12 cellular contexts compared by ENCODE assay signal in genomic region chr12:108700833-108701450, GRCh38. TPM values are rescaled to one million over a fixed set of nuclear protein-coding genes. Genes with fewer than 3 reads are reported as not detected.
DNase-seq lines count a peak whose midpoint lies in the region; ATAC-seq and TF ChIP-seq lines count a peak whose summit lies in the region.
"Had no signal": no experiment of that assay in that cellular context is flagged by ENCODE, and none has a peak within 500 bp of the region (broad histone marks: within the 10 kb centered on the region; RNA-seq: fewer than 3 reads in every experiment).

No MANE protein-coding gene starts in this region.

- no peak for TF ChIP-seq EP300 in stomach (IDR thresholded peaks at IDR 0.05)

- no peak for TF ChIP-seq POLR2A in stomach (IDR thresholded peaks at IDR 0.05)

- CTCF ChIA-PET in MCF 10A (lab: Yijun Ruan, JAX) = interaction anchor here (0.6 to 2.2 kb wide), 11 partner anchors 10 to 116 kb away, joined by 3 to 7 read pairs (median 4); no protein-coding TSS in a partner anchor

- H3K4me1 ChIP-seq in lower lobe of right lung (peaks cover 55% of the 10 kb centered on the region), stomach (peaks cover 2 to 87% (median 54%) of the 10 kb centered on the region in 4 donors)
- H3K4me1 ChIP-seq: thyroid gland had no signal

- peaks cover 40% of the 10 kb centered on the region for H3K4me1 Mint-ChIP-seq in MCF 10A (ENCODE audit: insufficient read depth, unreplicated experiment)

- H3K36me3 Mint-ChIP-seq in MCF 10A (ENCODE audit: insufficient read depth, unreplicated experiment) = peaks cover 58% of the 10 kb centered on the region

- no peaks in the 10 kb centered on the region for H3K27me3 ChIP-seq in lower lobe of right lung (ENCODE audit: low read depth)
- no peaks in the 10 kb centered on the region for H3K27me3 ChIP-seq in stomach
- H3K27me3 ChIP-seq: thyroid gland had no signal

- POLR2A ChIA-PET in MCF 10A (lab: Yijun Ruan, JAX) = interaction anchor here (1.0 to 4.7 kb wide), 14 partner anchors 9 to 156 kb away, joined by 3 to 57 read pairs (median 6); partner anchors contain the start of genes CORO1C and SSH1

- 74 to 88% (median 84%) methylated on average over 10 of the region's 10 CpGs for WGBS in stomach, 5 donors

- intact Hi-C loops in MCF 10A (cut with micrococcal nuclease) (no loop called here), lower lobe of right lung (cut with DNase I) (no loop called here), stomach (cut with DNase I; ENCODE audit: low total_unique reads) (no loop called here)

- BruUV-seq in MCF 10A (replicated peaks; lab: Mats Ljungman, UMichigan) = no TSS peak

- peak; percentile 59 for DNase-seq in LNCaP clone FGC (ENCODE audit: low read depth)
- peak; percentile 96 for DNase-seq in MCF 10A (ENCODE audit: unreplicated experiment)
- no peak for DNase-seq in lower lobe of right lung
- DNase-seq in stomach = no peak
- no peak for DNase-seq in stimulated activated naive CD8-positive, alpha-beta T cell treated with anti-CD3 and anti-CD28 coated beads, Interleukin-15, Interleukin-2, amounts not matched to agents 100 U/mL and 50 U/mL, for 24 hours
- DNase-seq in midbrain (lab: John Stamatoyannopoulos, UW) = no peak
- no peak for DNase-seq in GM19238 (ENCODE audit: insufficient read length, low spot score)
- DNase-seq: activated CD4-positive, alpha-beta T cell treated with anti-CD3 and anti-CD28 coated beads, Interleukin-2, amount 50 U/mL, for 4 hours; activated naive CD4-positive, alpha-beta T cell treated with Interleukin-2 at 50 U/mL for 16 hours; COR-L47; thyroid gland had no signal

- H3K27ac Mint-ChIP-seq in MCF 10A (ENCODE audit: low read depth, unreplicated experiment) = peak overlapping the region; percentile 89

- H3K4me3 Mint-ChIP-seq in MCF 10A (ENCODE audit: unreplicated experiment) = peak overlapping the region; percentile 70

- no peaks in the 10 kb centered on the region for H3K9me3 Mint-ChIP-seq in MCF 10A (ENCODE audit: unreplicated experiment)

- H3K9me3 ChIP-seq in lower lobe of right lung (no peaks in the 10 kb centered on the region), stomach (no peaks in the 10 kb centered on the region)
- H3K9me3 ChIP-seq: thyroid gland had no signal

- TF ChIP-seq CTCF in LNCaP clone FGC (IDR thresholded peaks at IDR 0.05; ENCODE audit: control insufficient read depth, extremely low read depth, insufficient read depth) (no peak), MCF 10A (IDR thresholded peaks at IDR 0.05; ENCODE audit: unreplicated experiment) (no peak), lower lobe of right lung (IDR thresholded peaks at IDR 0.05) (no peak), stomach (IDR thresholded peaks at IDR 0.05) (no peak)

- peak overlapping the region; percentile 17 for H3K4me3 ChIP-seq in LNCaP clone FGC (ENCODE audit: low read depth, low read length)
- H3K4me3 ChIP-seq in lower lobe of right lung = peak overlapping the region; percentile 1
- H3K4me3 ChIP-seq in stomach = no peak overlapping the region
- H3K4me3 ChIP-seq: thyroid gland had no signal

- peaks cover 27% of the 10 kb centered on the region for H3K36me3 ChIP-seq in lower lobe of right lung
- H3K36me3 ChIP-seq in stomach = peaks cover 0 to 36% (median 23%) of the 10 kb centered on the region in 4 donors
- H3K36me3 ChIP-seq: thyroid gland had no signal

- H3K27me3 Mint-ChIP-seq in MCF 10A (ENCODE audit: insufficient read depth, unreplicated experiment) = no peaks in the 10 kb centered on the region

- ATAC-seq in lower lobe of right lung = peak; percentile 44 to 48
- ATAC-seq in stimulated activated naive CD8-positive, alpha-beta T cell treated with anti-CD3 and anti-CD28 coated beads, Interleukin-15, Interleukin-2, amounts not matched to agents 100 U/mL and 50 U/mL, for 24 hours = no peak
- no peak for ATAC-seq in GM19328 (IDR thresholded peaks at IDR 0.05; ENCODE audit: unreplicated experiment)

- H3K27ac ChIP-seq in lower lobe of right lung = peak overlapping the region; percentile 61
- H3K27ac ChIP-seq in stomach = peak overlapping the region in 4 of 5 donors; percentile 55 to 93 (median 56)

RNA-seq across cellular contexts. Expression of gene CORO1C, which starts 30.4 kb away (rescaled TPM):
- total RNA-seq in MCF 10A (2022) = 130 and 141 TPM in 2 replicates
- 307 TPM for total RNA-seq in lower lobe of right lung
- 100 to 1,000 TPM; 143 to 392 (median 188) TPM for total RNA-seq in stomach
- 10 to 100 TPM; 27.4 to 45.4 (median 44.1) TPM for polyA plus RNA-seq in stomach

Comparison
In these comparisons a context has a peak if more than half of its experiments do, and no peak if none do; other contexts are left out.
1. DNase-seq: peak in LNCaP clone FGC (single experiment) and MCF 10A (single experiment); none in lower lobe of right lung (single experiment), stomach (single experiment), stimulated activated naive CD8-positive, alpha-beta T cell treated with anti-CD3 and anti-CD28 coated beads, Interleukin-15, Interleukin-2, amounts not matched to agents 100 U/mL and 50 U/mL, for 24 hours (single experiment), midbrain (single experiment) and GM19238 (single experiment).
2. H3K4me3 ChIP-seq: peak in LNCaP clone FGC (single experiment) and lower lobe of right lung (single experiment); none in stomach (0 of 4).
3. ATAC-seq: peak in lower lobe of right lung (2 of 2); none in stimulated activated naive CD8-positive, alpha-beta T cell treated with anti-CD3 and anti-CD28 coated beads, Interleukin-15, Interleukin-2, amounts not matched to agents 100 U/mL and 50 U/mL, for 24 hours (single experiment) and GM19328 (single experiment).